Comparison of ENCODE assay signal across 10 cellular contexts in genomic region chr7:26193432-26194206, GRCh38. TPM values are rescaled to one million over a fixed set of nuclear protein-coding genes. Genes with fewer than 3 reads are reported as not detected.
DNase-seq lines count a peak whose midpoint lies in the region; ATAC-seq and TF ChIP-seq lines count a peak whose summit lies in the region.
"Had no signal": no experiment of that assay in that cellular context is flagged by ENCODE, and none has a peak within 500 bp of the region (broad histone marks: within the 10 kb centered on the region; RNA-seq: fewer than 3 reads in every experiment).

No MANE protein-coding gene starts in this region.

- peak overlapping the region; percentile 60 for H3K4me3 Mint-ChIP-seq in activated naive CD4-positive, alpha-beta T cell treated with anti-CD3 and anti-CD28 coated beads for 36 hours

- no peaks in the 10 kb centered on the region for H3K9me3 ChIP-seq in SK-N-MC (ENCODE audit: low read depth, low read length)
- H3K9me3 ChIP-seq in transverse colon: no peaks in the 10 kb centered on the region
- H3K9me3 ChIP-seq: body of pancreas had no signal

- H3K36me3 Mint-ChIP-seq in activated naive CD4-positive, alpha-beta T cell treated with anti-CD3 and anti-CD28 coated beads for 36 hours (ENCODE audit: low read depth): peaks cover 93% of the 10 kb centered on the region

- H3K4me3 ChIP-seq in SK-N-MC (no peak overlapping the region), transverse colon (no peak overlapping the region)
- H3K4me3 ChIP-seq: body of pancreas had no signal

- H3K9me3 Mint-ChIP-seq in activated naive CD4-positive, alpha-beta T cell treated with anti-CD3 and anti-CD28 coated beads for 36 hours: no peaks in the 10 kb centered on the region

- ATAC-seq in HG03354 (IDR thresholded peaks at IDR 0.05; ENCODE audit: poor library complexity, severe bottlenecking, unreplicated experiment): no peak

- peak overlapping the region; percentile 58 for H3K27ac ChIP-seq in SK-N-MC
- peak overlapping the region; percentile 14 for H3K27ac ChIP-seq in epithelial cell of prostate
- H3K27ac ChIP-seq in transverse colon: peak overlapping the region in 1 of 4 donors; percentile 27

- no peaks in the 10 kb centered on the region for H3K27me3 ChIP-seq in transverse colon
- H3K27me3 ChIP-seq: body of pancreas had no signal

- TF ChIP-seq POLR2A in transverse colon (IDR thresholded peaks at IDR 0.05): peak; percentile 8

- DNase-seq in activated naive CD4-positive, alpha-beta T cell treated with anti-CD3 and anti-CD28 coated beads for 36 hours: no peak
- no peak for DNase-seq in activated naive CD4-positive, alpha-beta T cell treated with Interleukin-2 at 50 U/mL for 16 hours
- no peak for DNase-seq in SK-N-MC (ENCODE audit: low read depth, low spot score)
- DNase-seq in epithelial cell of prostate (ENCODE audit: low read depth, low spot score): no peak
- DNase-seq in transverse colon: no peak
- no peak for DNase-seq in SHP77 (lab: John Stamatoyannopoulos, UW)
- DNase-seq in kidney tubule cell (ENCODE audit: low spot score): no peak
- DNase-seq: body of pancreas, NCI-H510A treated with DMSO at 0.1 percent for 48 hours had no signal

- peaks cover 78% of the 10 kb centered on the region for H3K4me1 Mint-ChIP-seq in activated naive CD4-positive, alpha-beta T cell treated with anti-CD3 and anti-CD28 coated beads for 36 hours (ENCODE audit: low read depth)

- CTCF ChIA-PET in activated naive CD4-positive, alpha-beta T cell treated with anti-CD3 and anti-CD28 coated beads for 36 hours (lab: Charles Lee): interaction anchor here (1.2 to 4.3 kb wide), 7 partner anchors 9 to 115 kb away, joined by 3 to 27 read pairs (median 5); partner anchors contain the start of gene NFE2L3

- H3K36me3 ChIP-seq in SK-N-MC (ENCODE audit: insufficient read depth, low read length) (peaks cover 99% of the 10 kb centered on the region), transverse colon (peaks cover 0 to 88% (median 39%) of the 10 kb centered on the region in 4 donors)

- WGBS in transverse colon (ENCODE audit: low coverage in 1 of 2), 2 donors: 33 to 62% methylated on average over 3 to 8 of the region's 8 CpGs

- H3K9ac ChIP-seq in SK-N-MC (ENCODE audit: insufficient read length): no peak overlapping the region

- no peak for TF ChIP-seq CTCF in transverse colon (IDR thresholded peaks at IDR 0.05)

- in situ Hi-C loops in transverse colon (cut with MboI; ENCODE audit: low pct_ligation_motif_present in 1 of 4, low pct_unique_long_range_greater_than_20kb in 1 of 4, low sequenced_read_pairs in 3 of 4): loop anchor here in 2 of 4 donors (10.0 to 25.0 kb wide), 2 partner anchors 99 to 969 kb away; partner anchors contain the start of genes HOXA10 (in 2 of the 2), HOXA3 (in 2 of the 2), HOXA7 (in 2 of the 2) and HOXA9 (in 2 of the 2)

- H3K4me1 ChIP-seq in transverse colon: peaks cover 42 to 70% (median 54%) of the 10 kb centered on the region in 4 donors

- no peaks in the 10 kb centered on the region for H3K27me3 Mint-ChIP-seq in activated naive CD4-positive, alpha-beta T cell treated with anti-CD3 and anti-CD28 coated beads for 36 hours (ENCODE audit: low read depth)

- intact Hi-C loops in activated naive CD4-positive, alpha-beta T cell treated with anti-CD3 and anti-CD28 coated beads for 36 hours (cut with micrococcal nuclease): no loop called here
- intact Hi-C loops in transverse colon (cut with DNase I; ENCODE audit: low total_unique reads): no loop called here

- no peak for TF ChIP-seq EP300 in transverse colon (IDR thresholded peaks at IDR 0.05; ENCODE audit: low read depth)

- peak overlapping the region; percentile 90 for H3K27ac Mint-ChIP-seq in activated naive CD4-positive, alpha-beta T cell treated with anti-CD3 and anti-CD28 coated beads for 36 hours

RNA-seq across cellular contexts. Expression of gene HNRNPA2B1, which starts 6.9 kb away (rescaled TPM):
- 100 to 1,000 TPM; 925 to 950 TPM for total RNA-seq in activated naive CD4-positive, alpha-beta T cell treated with anti-CD3 and anti-CD28 coated beads for 36 hours
- total RNA-seq in transverse colon: 100 to 1,000 TPM; 123 to 362 (median 208) TPM

RNA-seq across cellular contexts. Expression of gene CBX3, which starts 7.9 kb away (rescaled TPM):
- total RNA-seq in activated naive CD4-positive, alpha-beta T cell treated with anti-CD3 and anti-CD28 coated beads for 36 hours: 100 to 1,000 TPM; 260 to 273 TPM
- 100 to 1,000 TPM in 1 of 4 donors, 10 to 100 TPM in 3; 48.2 to 107 (median 60.3) TPM for total RNA-seq in transverse colon

RNA-seq across cellular contexts. Expression of gene NFE2L3, which starts 41.6 kb away (rescaled TPM):
- 10 to 100 TPM; 12.5 to 12.9 TPM for total RNA-seq in activated naive CD4-positive, alpha-beta T cell treated with anti-CD3 and anti-CD28 coated beads for 36 hours
- total RNA-seq in transverse colon: 10 to 100 TPM in 1 of 4 donors, 1 to 10 TPM in 3; 1.4 to 11.4 (median 6.6) TPM
